9 cellular contexts compared by ENCODE assay signal in genomic region chr5:119289413-119289812, GRCh38.
DNase-seq lines count a peak whose midpoint lies in the region; ATAC-seq, FAIRE-seq and TF ChIP-seq lines count a peak whose summit lies in the region.
"Had no signal": no experiment of that assay in that cellular context is flagged by ENCODE, and none has a peak within 500 bp of the region (broad histone marks: within the 10 kb centered on the region; RNA-seq: fewer than 3 reads in every experiment).

No MANE protein-coding gene starts in this region.

- TF ChIP-seq EP300 in A549 (IDR thresholded peaks at IDR 0.05), result no peak

- H3K4me1 ChIP-seq in A549, result peaks cover 81% of the 10 kb centered on the region

- H3K4me2 ChIP-seq in A549, result peak overlapping the region; percentile 86

- no peak for TF ChIP-seq RAD21 in A549 (conservative IDR thresholded peaks at IDR 0.05 in 1 of 2, IDR thresholded peaks at IDR 0.05 in 1 of 2)

- H3K27ac Mint-ChIP-seq in memory B cell, result peak overlapping the region; percentile 92

- CTCF ChIA-PET in A549 (lab: Yijun Ruan, JAX), result interaction anchor here (1.1 to 2.5 kb wide), 3 partner anchors 12 to 46 kb away, joined by 3 to 8 read pairs (median 7); no protein-coding TSS in a partner anchor

- FAIRE-seq in A549 (lab: Jason Lieb, UNC), result no peak

- peaks cover 22% of the 10 kb centered on the region for H3K36me3 Mint-ChIP-seq in memory B cell

- ATAC-seq in A549 (no peak), memory B cell (ENCODE audit: low read depth) (no peak), GM18520 (IDR thresholded peaks at IDR 0.05; ENCODE audit: unreplicated experiment) (no peak)

- POLR2A ChIA-PET in A549 (lab: Yijun Ruan, JAX), result interaction anchor here (2.4 kb wide), 1 partner anchor 21 kb away, joined by 12 read pairs; no protein-coding TSS in a partner anchor

- WGBS in A549 (ENCODE audit: missing lambda C conversion rate), result 93% methylated on average over 2 of the region's 2 CpGs

- TF ChIP-seq POLR2A in A549 (IDR thresholded peaks at IDR 0.05; ENCODE audit: low read length), result no peak

- peaks cover 4% of the 10 kb centered on the region for H3K9me3 Mint-ChIP-seq in memory B cell

- peak overlapping the region; percentile 56 for H3K4me3 Mint-ChIP-seq in memory B cell

- TF ChIP-seq CTCF in A549 (IDR thresholded peaks at IDR 0.05) (no peak), GM12865 (IDR thresholded peaks at IDR 0.05; ENCODE audit: insufficient read depth, low read depth, low read length, missing control alignments) (no peak), WERI-Rb-1 (IDR thresholded peaks at IDR 0.05; ENCODE audit: low read depth, low read length) (no peak)

- H3K9me3 ChIP-seq in A549 (no peaks in the 10 kb centered on the region), WERI-Rb-1 (ENCODE audit: severe bottlenecking) (no peaks in the 10 kb centered on the region)

- H3K27ac ChIP-seq in A549 (peak overlapping the region; percentile 73 to 83), WERI-Rb-1 (peak overlapping the region; percentile 52)

- H3K27me3 ChIP-seq in WERI-Rb-1 (ENCODE audit: insufficient read depth, low read depth, severe bottlenecking), result no peaks in the 10 kb centered on the region

- no peaks in the 10 kb centered on the region for H3K36me3 ChIP-seq in WERI-Rb-1

- H3K4me3 ChIP-seq in A549 (no peak overlapping the region), GM12865 (ENCODE audit: low read depth, low read length) (peak overlapping the region; percentile 45), WERI-Rb-1 (ENCODE audit: low read depth, low read length) (no peak overlapping the region)

- DNase-seq in A549 (ENCODE audit: low read depth in 1 of 2, low spot score in 1 of 2), result no peak
- DNase-seq in GM12865 (ENCODE audit: low read depth), result no peak
- DNase-seq in WERI-Rb-1, result peak; percentile 33
- DNase-seq in memory B cell (ENCODE audit: low spot score in 2 of 2), result no peak
- DNase-seq in stimulated activated CD8-positive, alpha-beta memory T cell treated with anti-CD3 and anti-CD28 coated beads, Interleukin-4, amount 100 ng/mL, for 48 hours, result no peak
- no peak for DNase-seq in GM19240 (ENCODE audit: insufficient read length, low spot score)
- no peak for DNase-seq in OCI-M1 (lab: John Stamatoyannopoulos, UW)
- DNase-seq: C1 segment of cervical spinal cord had no signal

- peaks cover 59% of the 10 kb centered on the region for H3K4me1 Mint-ChIP-seq in memory B cell

- H3K27me3 Mint-ChIP-seq in memory B cell, result no peaks in the 10 kb centered on the region

TF ChIP-seq in A549, 52 proteins besides CTCF, POLR2A, EP300 and RAD21:
- TF ChIP-seq FOXS1 (CRISPR knock-in tag; IDR thresholded peaks at IDR 0.05), result no peak
- TF ChIP-seq CHD2 (IDR thresholded peaks at IDR 0.05; ENCODE audit: low read length, partially characterized antibody), result no peak
- no peak for TF ChIP-seq NFE2L2 (conservative IDR thresholded peaks at IDR 0.05; ENCODE audit: low read length)
- no peak for TF ChIP-seq RNF2 (IDR thresholded peaks at IDR 0.05; ENCODE audit: borderline replicate concordance, low read depth)
- no peak for TF ChIP-seq ATOH8 (CRISPR knock-in tag; IDR thresholded peaks at IDR 0.05; ENCODE audit: low read depth)
